ENCODE assay signal across 12 cellular contexts in genomic region chr9:12554636-12555035, GRCh38.
DNase-seq lines count a peak whose midpoint lies in the region; ATAC-seq and TF ChIP-seq lines count a peak whose summit lies in the region.
"Had no signal": no experiment of that assay in that cellular context is flagged by ENCODE, and none has a peak within 500 bp of the region (broad histone marks: within the 10 kb centered on the region; RNA-seq: fewer than 3 reads in every experiment).

No MANE protein-coding gene starts in this region.

- H3K4ac ChIP-seq in mesenchymal stem cell (ENCODE audit: low read depth in 1 of 2, low read length in 2 of 2): no peak overlapping the region

- H3K27ac ChIP-seq in mesenchymal stem cell (ENCODE audit: low read length, poor library complexity, severe bottlenecking): no peak overlapping the region

- ATAC-seq in HG02759 (IDR thresholded peaks at IDR 0.05; ENCODE audit: unreplicated experiment): no peak
- ATAC-seq: left colon had no signal

- peak; percentile 7 for TF ChIP-seq CTCF in astrocyte of the spinal cord (IDR thresholded peaks at IDR 0.05; ENCODE audit: low read depth, low read length)

- no peak overlapping the region for H3K14ac ChIP-seq in mesenchymal stem cell (ENCODE audit: low read length in 2 of 2)

- no peak overlapping the region for H4K91ac ChIP-seq in mesenchymal stem cell (ENCODE audit: low read length)

- no peak overlapping the region for H2BK120ac ChIP-seq in mesenchymal stem cell (ENCODE audit: low read depth, low read length)

- 71% methylated on average over 5 of the region's 5 CpGs for WGBS in mesenchymal stem cell

- H3K9ac ChIP-seq in mesenchymal stem cell (ENCODE audit: low read length): no peak overlapping the region

- no peaks in the 10 kb centered on the region for H3K4me1 ChIP-seq in mesenchymal stem cell (ENCODE audit: control insufficient read depth, insufficient read depth, low read depth, low read length)

- H4K8ac ChIP-seq in mesenchymal stem cell (ENCODE audit: low read length): no peak overlapping the region

- H3K79me1 ChIP-seq in mesenchymal stem cell (replicated peaks; ENCODE audit: low read length, poor library complexity, severe bottlenecking): no peaks in the 10 kb centered on the region

- no peaks in the 10 kb centered on the region for H3K36me3 ChIP-seq in mesenchymal stem cell (ENCODE audit: control insufficient read depth in 1 of 2, insufficient read depth in 2 of 2, low read depth in 1 of 2, low read length in 2 of 2)

- in situ Hi-C loops in astrocyte of the spinal cord (cut with HindIII; ENCODE audit: low sequenced_read_pairs): no loop called here

- no peak overlapping the region for H3K4me2 ChIP-seq in mesenchymal stem cell (ENCODE audit: low read length, poor library complexity, severe bottlenecking)

- DNase-seq in GM03348 (ENCODE audit: low spot score) (peak; percentile 2), NAMALWA (ENCODE audit: low spot score) (peak; percentile 19), astrocyte of the spinal cord (ENCODE audit: low read depth, low spot score) (peak; percentile 12), mesenchymal stem cell (peak; percentile 17), OCI-M2 (lab: John Stamatoyannopoulos, UW; ENCODE audit: unreplicated experiment) (no peak), NCI-H524 (lab: John Stamatoyannopoulos, UW) (no peak)
- DNase-seq in activated CD4-positive, alpha-beta T cell treated with anti-CD3 and anti-CD28 coated beads, Interleukin-2, amount 50 U/mL, for 4 hours: no peak
- DNase-seq: activated T-cell treated with anti-CD3 and anti-CD28 coated beads, Interleukin-2, amount 50 U/mL, for 24 hours; GF-D8; left colon; NCI-H1694 had no signal

- H3K23ac ChIP-seq in mesenchymal stem cell (ENCODE audit: low read length in 2 of 2): no peak overlapping the region

- no peak overlapping the region for H2AK5ac ChIP-seq in mesenchymal stem cell (ENCODE audit: low read length, severe bottlenecking)

- no peaks in the 10 kb centered on the region for H3K27me3 ChIP-seq in mesenchymal stem cell (ENCODE audit: control insufficient read depth in 1 of 2, insufficient read depth in 1 of 2, low read length in 2 of 2)

- H3K9me3 ChIP-seq in mesenchymal stem cell (ENCODE audit: control insufficient read depth, low read length): no peaks in the 10 kb centered on the region

- H2BK15ac ChIP-seq in mesenchymal stem cell (ENCODE audit: low read depth, poor library complexity, severe bottlenecking): no peak overlapping the region

- H3K4me3 ChIP-seq in astrocyte of the spinal cord (ENCODE audit: low read depth, low read length) (no peak overlapping the region), mesenchymal stem cell (ENCODE audit: insufficient read depth in 1 of 2, low read depth in 1 of 2, low read length in 2 of 2) (no peak overlapping the region)

- H2BK12ac ChIP-seq in mesenchymal stem cell (ENCODE audit: low read length in 2 of 2): no peak overlapping the region

- H2AFZ ChIP-seq in mesenchymal stem cell (ENCODE audit: low read depth, low read length): no peak overlapping the region

- H2BK5ac ChIP-seq in mesenchymal stem cell (ENCODE audit: low read depth, low read length, poor library complexity, severe bottlenecking): no peak overlapping the region

- H3K18ac ChIP-seq in mesenchymal stem cell (ENCODE audit: low read depth in 1 of 2, low read length in 2 of 2): no peak overlapping the region

Comparison
In these comparisons a context has a peak if more than half of its experiments do, and no peak if none do; other contexts are left out.
1. DNase-seq: peak in GM03348 (single experiment), NAMALWA (single experiment), astrocyte of the spinal cord (single experiment) and mesenchymal stem cell (single experiment); none in activated CD4-positive, alpha-beta T cell treated with anti-CD3 and anti-CD28 coated beads, Interleukin-2, amount 50 U/mL, for 4 hours (0 of 2), OCI-M2 (single experiment) and NCI-H524 (0 of 2).